Comparison of ENCODE assay signal across 13 cellular contexts in genomic region chr3:71195492-71195891, GRCh38.
DNase-seq lines count a peak whose midpoint lies in the region; ATAC-seq and TF ChIP-seq lines count a peak whose summit lies in the region.
"Had no signal": no experiment of that assay in that cellular context is flagged by ENCODE, and none has a peak within 500 bp of the region (broad histone marks: within the 10 kb centered on the region; RNA-seq: fewer than 3 reads in every experiment).

No MANE protein-coding gene starts in this region.

- TF ChIP-seq CTCF in PC-9 (conservative IDR thresholded peaks at IDR 0.05) (no peak), fibroblast of mammary gland (conservative IDR thresholded peaks at IDR 0.05; ENCODE audit: control insufficient read depth, insufficient read depth, low read depth, low read length) (no peak), type B pancreatic cell (conservative IDR thresholded peaks at IDR 0.05) (no peak), dorsolateral prefrontal cortex (IDR thresholded peaks at IDR 0.05 in 54 of 56, conservative IDR thresholded peaks at IDR 0.05 in 2 of 56; ENCODE audit: low read depth in 1 of 56, partially characterized antibody in 56 of 56) (no peak)

- BruUV-seq in PC-9 (replicated peaks; lab: Mats Ljungman, UMichigan): no TSS peak

- H3K4me3 ChIP-seq in PC-9 (no peak overlapping the region), fibroblast of mammary gland (ENCODE audit: control insufficient read depth, low read depth, low read length) (no peak overlapping the region), dorsolateral prefrontal cortex (no peak overlapping the region)
- H3K4me3 ChIP-seq: neural progenitor cell, stomach had no signal

- H3K9me3 ChIP-seq in PC-9 (ENCODE audit: insufficient read depth, low read depth): no peaks in the 10 kb centered on the region
- H3K9me3 ChIP-seq: stomach had no signal

- no peaks in the 10 kb centered on the region for H3K79me2 ChIP-seq in PC-9 (ENCODE audit: low read depth)

- ATAC-seq in stimulated activated naive CD8-positive, alpha-beta T cell treated with anti-CD3 and anti-CD28 coated beads, Interleukin-15, Interleukin-2, amounts not matched to agents 100 U/mL and 50 U/mL, for 24 hours: no peak

- H3K27ac Mint-ChIP-seq in stimulated activated naive CD8-positive, alpha-beta T cell treated with anti-CD3 and anti-CD28 coated beads, Interleukin-15, Interleukin-2, amounts not matched to agents 100 ng/mL and 50 ng/mL, for 24 hours: peak overlapping the region; percentile 56
- peak overlapping the region; percentile 37 for H3K27ac Mint-ChIP-seq in type B pancreatic cell
- H3K27ac Mint-ChIP-seq: CD4-positive, alpha-beta T cell; neural progenitor cell had no signal

- H3K27me3 ChIP-seq in PC-9 (ENCODE audit: insufficient read depth, low read depth): no peaks in the 10 kb centered on the region
- no peaks in the 10 kb centered on the region for H3K27me3 ChIP-seq in dorsolateral prefrontal cortex
- H3K27me3 ChIP-seq: neural progenitor cell, stomach had no signal

- peak overlapping the region; percentile 41 for H3K4me2 ChIP-seq in PC-9
- H3K4me2 ChIP-seq: neural progenitor cell had no signal

- H3K4me3 Mint-ChIP-seq in stimulated activated naive CD8-positive, alpha-beta T cell treated with anti-CD3 and anti-CD28 coated beads, Interleukin-15, Interleukin-2, amounts not matched to agents 100 ng/mL and 50 ng/mL, for 24 hours: no peak overlapping the region
- H3K4me3 Mint-ChIP-seq in type B pancreatic cell: peak overlapping the region; percentile 42
- H3K4me3 Mint-ChIP-seq: CD4-positive, alpha-beta T cell; neural progenitor cell had no signal

- POLR2A ChIA-PET in PC-9 (lab: Charles Lee; ENCODE audit: unreplicated experiment): no interaction called here

- no peaks in the 10 kb centered on the region for H4K20me1 ChIP-seq in PC-9 (ENCODE audit: insufficient read depth)

- DNase-seq in stimulated activated naive CD8-positive, alpha-beta T cell treated with anti-CD3 and anti-CD28 coated beads, Interleukin-15, Interleukin-2, amounts not matched to agents 100 U/mL and 50 U/mL, for 24 hours: no peak
- peak; percentile 10 to 50 for DNase-seq in PC-9
- peak; percentile 59 for DNase-seq in fibroblast of mammary gland (ENCODE audit: low read depth)
- no peak for DNase-seq in type B pancreatic cell (ENCODE audit: extremely low spot score, unreplicated experiment)
- DNase-seq in dorsolateral prefrontal cortex: no peak
- DNase-seq in occipital lobe (lab: John Stamatoyannopoulos, UW): no peak
- DNase-seq in HT-29 (ENCODE audit: low spot score): no peak
- DNase-seq: anterior cingulate cortex; CD4-positive, alpha-beta T cell; kidney glomerular epithelial cell; stomach had no signal

- no peaks in the 10 kb centered on the region for H3K9me3 Mint-ChIP-seq in stimulated activated naive CD8-positive, alpha-beta T cell treated with anti-CD3 and anti-CD28 coated beads, Interleukin-15, Interleukin-2, amounts not matched to agents 100 ng/mL and 50 ng/mL, for 24 hours
- no peaks in the 10 kb centered on the region for H3K9me3 Mint-ChIP-seq in type B pancreatic cell
- H3K9me3 Mint-ChIP-seq: CD4-positive, alpha-beta T cell; neural progenitor cell had no signal

- no peaks in the 10 kb centered on the region for H3K27me3 Mint-ChIP-seq in stimulated activated naive CD8-positive, alpha-beta T cell treated with anti-CD3 and anti-CD28 coated beads, Interleukin-15, Interleukin-2, amounts not matched to agents 100 ng/mL and 50 ng/mL, for 24 hours
- H3K27me3 Mint-ChIP-seq in type B pancreatic cell: no peaks in the 10 kb centered on the region
- H3K27me3 Mint-ChIP-seq: CD4-positive, alpha-beta T cell had no signal

- H3K4me1 Mint-ChIP-seq in stimulated activated naive CD8-positive, alpha-beta T cell treated with anti-CD3 and anti-CD28 coated beads, Interleukin-15, Interleukin-2, amounts not matched to agents 100 ng/mL and 50 ng/mL, for 24 hours (ENCODE audit: low read depth): peaks cover 68% of the 10 kb centered on the region
- peaks cover 45% of the 10 kb centered on the region for H3K4me1 Mint-ChIP-seq in type B pancreatic cell (ENCODE audit: unreplicated experiment)

- 0 out of 2 replicates have a peak, but pooled peaks cover 5% of the 10 kb centered on the region for H3F3A ChIP-seq in PC-9 (ENCODE audit: insufficient read depth, low read depth)

- H3K27ac ChIP-seq in PC-9: no peak overlapping the region
- H3K27ac ChIP-seq in dorsolateral prefrontal cortex: no peak overlapping the region
- H3K27ac ChIP-seq: neural progenitor cell, stomach had no signal

- H3K36me3 Mint-ChIP-seq in stimulated activated naive CD8-positive, alpha-beta T cell treated with anti-CD3 and anti-CD28 coated beads, Interleukin-15, Interleukin-2, amounts not matched to agents 100 ng/mL and 50 ng/mL, for 24 hours (ENCODE audit: low read depth): peaks cover 53% of the 10 kb centered on the region
- peaks cover 12% of the 10 kb centered on the region for H3K36me3 Mint-ChIP-seq in type B pancreatic cell

- H3K9me2 ChIP-seq in PC-9 (ENCODE audit: insufficient read depth): no peaks in the 10 kb centered on the region

- intact Hi-C loops in PC-9 (cut with micrococcal nuclease; ENCODE audit: unreplicated experiment) (no loop called here), dorsolateral prefrontal cortex (cut with DNase I) (no loop called here)

- CTCF ChIA-PET in PC-9 (lab: Charles Lee): no interaction called here

- H3K4me1 ChIP-seq in PC-9 (replicated peaks; ENCODE audit: insufficient read depth): peaks cover 14% of the 10 kb centered on the region
- H3K4me1 ChIP-seq: neural progenitor cell had no signal

- no peaks in the 10 kb centered on the region for H3K36me3 ChIP-seq in PC-9 (ENCODE audit: low read depth)
- H3K36me3 ChIP-seq: neural progenitor cell, stomach had no signal

- H2AFZ ChIP-seq in PC-9: no peak overlapping the region
- H2AFZ ChIP-seq: neural progenitor cell had no signal

Comparison
In these comparisons a context has a peak if more than half of its experiments do, and no peak if none do; other contexts are left out.
1. DNase-seq: peak in PC-9 (2 of 2) and fibroblast of mammary gland (single experiment); none in stimulated activated naive CD8-positive, alpha-beta T cell treated with anti-CD3 and anti-CD28 coated beads, Interleukin-15, Interleukin-2, amounts not matched to agents 100 U/mL and 50 U/mL, for 24 hours (single experiment), type B pancreatic cell (single experiment), dorsolateral prefrontal cortex (0 of 10), occipital lobe (single experiment) and HT-29 (single experiment).